ENCODE assay signal across 15 cellular contexts in the genomic region with DNA sequence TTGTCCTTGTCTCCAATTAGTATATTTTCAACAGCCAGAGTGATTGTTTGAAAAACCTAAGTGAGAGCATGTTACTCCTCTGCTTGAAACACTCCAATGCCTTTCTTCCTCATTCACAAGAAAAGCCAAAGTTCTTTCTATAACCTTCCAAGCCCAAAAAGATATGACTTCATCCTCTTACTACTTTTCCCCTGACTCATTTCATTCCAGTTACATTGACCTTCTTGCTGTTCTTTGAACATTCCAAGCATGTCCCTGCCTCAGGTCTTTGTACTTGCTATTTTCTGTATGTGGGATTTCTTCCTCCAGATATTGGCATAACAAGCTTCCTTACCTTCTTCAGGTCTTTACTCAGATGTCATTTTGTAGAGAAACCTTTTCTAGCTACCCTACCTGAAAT. TPM values are rescaled to one million over a fixed set of nuclear protein-coding genes. Genes with fewer than 3 reads are reported as not detected.
DNase-seq lines count a peak whose midpoint lies in the region; ATAC-seq and TF ChIP-seq lines count a peak whose summit lies in the region.
"Had no signal": no experiment of that assay in that cellular context is flagged by ENCODE, and none has a peak within 500 bp of the region (broad histone marks: within the 10 kb centered on the region; RNA-seq: fewer than 3 reads in every experiment).

No MANE protein-coding gene starts in this region.

- H3K4me3 ChIP-seq in GM23248 (peak overlapping the region; percentile 18; the same call in 1 of the 2 replicates), fibroblast of villous mesenchyme (ENCODE audit: low read depth, low read length) (no peak overlapping the region)
- H3K4me3 ChIP-seq: mucosa of descending colon had no signal

- H2AFZ ChIP-seq in GM23248 = peak overlapping the region; percentile 71

- H3K9ac ChIP-seq in GM23248 = no peak overlapping the region

- DNase-seq in GM23248 (peak; percentile 79), amniotic epithelial cell (ENCODE audit: low read depth) (peak; percentile 58), fibroblast of villous mesenchyme (ENCODE audit: low read depth) (peak; percentile 13), stromal cell of bone marrow (ENCODE audit: low read depth) (peak; percentile 21), NCI-H2029 treated with DMSO at 0.1 percent for 48 hours (lab: John Stamatoyannopoulos, UW) (no peak), iPS-NIHi7 (ENCODE audit: extremely low spot score) (no peak)
- DNase-seq: activated effector memory CD4-positive, alpha-beta T cell treated with anti-CD3 and anti-CD28 coated beads, Interleukin-2, amount 50 U/mL, for 16 hours; glutamatergic neuron; Kasumi-1; left cardiac atrium; mucosa of descending colon; NCI-H1694; NCI-H524 had no signal

- H3K4me1 ChIP-seq in GM23248 (ENCODE audit: insufficient read depth) = peaks cover 25% of the 10 kb centered on the region

- peak overlapping the region; percentile 58 for H3K27ac ChIP-seq in GM23248

- in situ Hi-C loops in GM23248 (cut with MboI) = no loop called here

- peak overlapping the region; percentile 51 for H3K4me2 ChIP-seq in GM23248 (ENCODE audit: unreplicated experiment)

- peaks cover 24% of the 10 kb centered on the region for H3F3A ChIP-seq in GM23248 (ENCODE audit: insufficient read depth)

- ATAC-seq in GM19324 (IDR thresholded peaks at IDR 0.05; ENCODE audit: low FRiP score, unreplicated experiment) = no peak
- ATAC-seq: left cardiac atrium, mucosa of descending colon, Panc1 had no signal

- no peaks in the 10 kb centered on the region for H3K9me3 ChIP-seq in GM23248 (ENCODE audit: low read depth)
- H3K9me3 ChIP-seq: mucosa of descending colon had no signal

- no peaks in the 10 kb centered on the region for H3K36me3 ChIP-seq in GM23248 (ENCODE audit: low read depth)

- H3K79me2 ChIP-seq in GM23248 (ENCODE audit: insufficient read depth) = no peaks in the 10 kb centered on the region

- H3K27me3 ChIP-seq in GM23248 (replicated peaks; ENCODE audit: insufficient read depth) = no peaks in the 10 kb centered on the region

- TF ChIP-seq CTCF in fibroblast of villous mesenchyme (IDR thresholded peaks at IDR 0.05; ENCODE audit: insufficient read depth, low read depth, low read length) = no peak

- no peaks in the 10 kb centered on the region for H4K20me1 ChIP-seq in GM23248 (ENCODE audit: insufficient read depth)

- H3K9me2 ChIP-seq in GM23248 (ENCODE audit: insufficient read depth) = no peaks in the 10 kb centered on the region

RNA-seq across cellular contexts. Expression of a gene that starts 28.3 kb away (rescaled TPM):
- total RNA-seq in GM23248 (2014; rRNA removed; shearing (Covaris generic)) = 2.7 and 4.3 TPM in 2 replicates
- polyA plus RNA-seq in GM23248 (2016; fragmentation: Nextera tagmentation; extraction: Ambion mirVana) = 2.9 and 3.1 TPM in 2 replicates
- 2.9 and 6.5 TPM in 2 replicates for total RNA-seq in fibroblast of villous mesenchyme

Comparison
In these comparisons a context has a peak if more than half of its experiments do, and no peak if none do; other contexts are left out.
1. DNase-seq: peak in GM23248 (single experiment), amniotic epithelial cell (single experiment), fibroblast of villous mesenchyme (single experiment) and stromal cell of bone marrow (single experiment); none in NCI-H2029 treated with DMSO at 0.1 percent for 48 hours (single experiment) and iPS-NIHi7 (single experiment).